In the genomic region with DNA sequence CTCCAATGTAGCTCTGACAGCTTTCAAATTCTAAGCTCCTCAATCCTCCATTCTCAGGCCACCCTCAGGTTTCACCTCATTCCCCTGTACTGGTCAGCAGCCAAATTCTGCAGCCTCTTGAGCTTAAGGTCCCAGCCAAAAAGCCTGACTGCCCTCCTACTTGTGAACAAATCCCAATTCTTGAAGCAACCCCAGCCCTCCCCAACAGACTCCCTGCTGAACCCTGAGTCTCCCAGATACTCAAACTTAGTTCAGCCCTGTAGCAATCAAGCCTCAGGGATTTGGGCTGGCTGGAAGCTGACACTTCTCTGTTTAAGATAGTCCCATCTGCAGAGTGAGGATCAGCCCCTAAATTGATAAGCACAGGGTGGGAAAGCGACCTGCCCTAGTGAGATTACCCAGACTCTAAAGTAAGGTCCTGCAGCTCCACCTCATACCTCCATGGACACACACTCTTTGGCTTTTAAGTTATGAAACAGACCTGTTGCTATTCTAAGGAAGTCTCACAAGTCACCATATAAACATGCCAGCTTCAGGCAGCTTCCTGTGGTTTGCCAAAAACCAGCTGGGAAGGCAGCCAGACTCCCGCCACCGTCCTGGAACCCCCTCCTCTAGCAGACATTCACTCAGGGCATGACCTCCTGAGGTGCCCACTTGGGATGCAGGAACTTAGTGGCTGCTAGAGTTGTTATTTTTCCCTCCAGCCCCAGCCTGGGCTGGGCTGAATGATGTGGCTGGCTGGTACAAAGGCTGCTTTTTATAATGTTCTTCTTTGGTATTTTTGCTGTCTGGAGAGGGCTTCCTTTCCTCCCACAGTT, we compare ENCODE assay signal across 8 cellular contexts.
DNase-seq lines count a peak whose midpoint lies in the region; ATAC-seq and TF ChIP-seq lines count a peak whose summit lies in the region.

No MANE protein-coding gene starts in this region.

- peak overlapping the region; percentile 90 to 98 (median 91) for H3K27ac Mint-ChIP-seq in nephron

- H3K4me3 Mint-ChIP-seq in nephron: peak overlapping the region in 1 of 3 experiments; percentile 34

- H3K9me3 ChIP-seq in AG04450 (ENCODE audit: control insufficient read depth, insufficient read depth, low read length) (no peaks in the 10 kb centered on the region), Panc1 (ENCODE audit: control insufficient read depth, insufficient read depth, low read depth, low read length) (no peaks in the 10 kb centered on the region)

- no TSS peak for BruUV-seq in Panc1 (replicated peaks; lab: Mats Ljungman, UMichigan)

- DNase-seq in AG04450 (ENCODE audit: low read depth, low spot score) (no peak), Panc1 (ENCODE audit: low read depth, low spot score) (no peak), epithelial cell of esophagus (ENCODE audit: low read depth) (peak; percentile 41), DMS114 treated with DMSO at 0.1 percent for 48 hours (lab: John Stamatoyannopoulos, UW; ENCODE audit: unreplicated experiment) (no peak)
- no peak for DNase-seq in activated CD4-positive, alpha-beta T cell treated with anti-CD3 and anti-CD28 coated beads, Interleukin-2, amount 50 U/mL, for 4 hours
- DNase-seq in activated CD4-positive, CD25-positive, alpha-beta regulatory T cell treated with anti-CD3 and anti-CD28 coated beads, Interleukin-2, amount 50 U/mL, for 72 hours: no peak

- H3K27me3 ChIP-seq in AG04450 (ENCODE audit: control insufficient read depth, insufficient read depth, low read length) (no peaks in the 10 kb centered on the region), Panc1 (ENCODE audit: control insufficient read depth, insufficient read depth, low read length) (no peaks in the 10 kb centered on the region)

- intact Hi-C loops in Panc1 (cut with micrococcal nuclease; ENCODE audit: unreplicated experiment): no loop called here

- CTCF ChIA-PET in AG04450 (lab: Charles Lee) (interaction anchor here (2.0 kb wide), 1 partner anchor 10 kb away, joined by 6 read pairs; no protein-coding TSS in a partner anchor), Panc1 (lab: Charles Lee) (no interaction called here)

- TF ChIP-seq CTCF in AG04450 (IDR thresholded peaks at IDR 0.05; ENCODE audit: low read depth, low read length) (no peak), Panc1 (IDR thresholded peaks at IDR 0.05) (no peak), epithelial cell of esophagus (IDR thresholded peaks at IDR 0.05; ENCODE audit: insufficient read depth, low read depth, low read length, missing control alignments) (no peak), nephron (IDR thresholded peaks at IDR 0.05; ENCODE audit: unreplicated experiment in 3 of 3) (no peak)

- POLR2A ChIA-PET in AG04450 (lab: Yijun Ruan, JAX): interaction anchor here (0.6 to 1.6 kb wide), 3 partner anchors 23 to 182 kb away, joined by 3 to 11 read pairs (median 3); no protein-coding TSS in a partner anchor
- POLR2A ChIA-PET in Panc1 (lab: Charles Lee): no interaction called here

- H3K4me1 ChIP-seq in Panc1 (ENCODE audit: control insufficient read depth, insufficient read depth, low read length): peaks cover 3% of the 10 kb centered on the region; the same call in 1 of the 2 replicates

- no peaks in the 10 kb centered on the region for H3K9me3 Mint-ChIP-seq in nephron

- H3K27ac ChIP-seq in AG04450 (ENCODE audit: low read depth, low read length) (peak overlapping the region; percentile 41), Panc1 (ENCODE audit: low read length) (no peak overlapping the region)

- no peaks in the 10 kb centered on the region for H3K27me3 Mint-ChIP-seq in nephron (ENCODE audit: low read depth)

- ATAC-seq in GM19351 (IDR thresholded peaks at IDR 0.05; ENCODE audit: unreplicated experiment) (peak; percentile 48), Panc1 (peak; percentile 60)

- H3K4me1 Mint-ChIP-seq in nephron: peaks cover 44% of the 10 kb centered on the region

- H3K36me3 ChIP-seq in Panc1 (ENCODE audit: control insufficient read depth, insufficient read depth, low read length): no peaks in the 10 kb centered on the region

- H3K4me3 ChIP-seq in AG04450 (ENCODE audit: low read depth, low read length) (no peak overlapping the region), Panc1 (ENCODE audit: low read depth in 2 of 2, low read length in 2 of 2) (no peak overlapping the region), epithelial cell of esophagus (ENCODE audit: low read length) (no peak overlapping the region)

- in situ Hi-C loops in Panc1 (cut with HindIII; ENCODE audit: low pct_unique_long_range_greater_than_20kb, low sequenced_read_pairs): no loop called here

- H3K36me3 Mint-ChIP-seq in nephron (ENCODE audit: low read depth): no peaks in the 10 kb centered on the region
